ENCODE assay signal across 20 cellular contexts in genomic region chr7:37758467-37758866, GRCh38.
"Had no signal": no experiment of that assay in that cellular context is flagged by ENCODE, and none has a peak within 500 bp of the region (broad histone marks: within the 10 kb centered on the region; RNA-seq: fewer than 3 reads in every experiment).

No MANE protein-coding gene starts in this region.

- H3K9me3 Mint-ChIP-seq: activated naive CD4-positive, alpha-beta T cell treated with anti-CD3 and anti-CD28 coated beads, Interleukin-2, amount 50 U/mL, for 24 hours; immature natural killer cell; natural killer cell treated with Interleukin-12 subunit alpha and Interleukin-12 subunit beta and Interleukin-15 and Interleukin-18, amount 100 ng/mL, for 72 hours; stimulated activated naive CD8-positive, alpha-beta T cell treated with anti-CD3 and anti-CD28 coated beads, Interleukin-15, Interleukin-2, amounts not matched to agents 100 ng/mL and 50 ng/mL, for 24 hours had no signal

- DNase-seq: activated CD4-positive, alpha-beta T cell treated with anti-CD3 and anti-CD28 coated beads for 1 hour; activated gamma-delta T cell treated with Interleukin-2 at 50 U/mL for 16 hours; activated T-cell treated with anti-CD3 and anti-CD28 coated beads, Interleukin-2, amount 50 U/mL, for 1 hour; anterior cingulate cortex; body of pancreas; effector CD4-positive, alpha-beta T cell; foreskin melanocyte; immature natural killer cell; kidney glomerular epithelial cell; left ventricle myocardium superior; mammary epithelial cell; ovary; right cardiac atrium; stimulated activated CD4-positive, alpha-beta T cell treated with anti-CD3 and anti-CD28 coated beads, Interleukin-12 subunit alpha, Interleukin-12 subunit beta, amount 100 ng/mL, for 4 hours; substantia nigra; T-helper 9 cell; thyroid gland had no signal

- H3K4me1 Mint-ChIP-seq: activated naive CD4-positive, alpha-beta T cell treated with anti-CD3 and anti-CD28 coated beads, Interleukin-2, amount 50 U/mL, for 24 hours had no signal

- ATAC-seq: body of pancreas; left ventricle myocardium superior; natural killer cell treated with Interleukin-12 subunit alpha and Interleukin-12 subunit beta and Interleukin-15 and Interleukin-18, amount 100 ng/mL, for 72 hours; right cardiac atrium had no signal

- H3K27me3 Mint-ChIP-seq: natural killer cell treated with Interleukin-12 subunit alpha and Interleukin-12 subunit beta and Interleukin-15 and Interleukin-18, amount 100 ng/mL, for 72 hours; stimulated activated naive CD8-positive, alpha-beta T cell treated with anti-CD3 and anti-CD28 coated beads, Interleukin-15, Interleukin-2, amounts not matched to agents 100 ng/mL and 50 ng/mL, for 24 hours had no signal

- H3K36me3 Mint-ChIP-seq: activated naive CD4-positive, alpha-beta T cell treated with anti-CD3 and anti-CD28 coated beads, Interleukin-2, amount 50 U/mL, for 24 hours; natural killer cell treated with Interleukin-12 subunit alpha and Interleukin-12 subunit beta and Interleukin-15 and Interleukin-18, amount 100 ng/mL, for 72 hours had no signal

- H3K27ac Mint-ChIP-seq: activated naive CD4-positive, alpha-beta T cell treated with anti-CD3 and anti-CD28 coated beads, Interleukin-2, amount 50 U/mL, for 24 hours; stimulated activated naive CD8-positive, alpha-beta T cell treated with anti-CD3 and anti-CD28 coated beads, Interleukin-15, Interleukin-2, amounts not matched to agents 100 ng/mL and 50 ng/mL, for 24 hours had no signal

- H3K4me3 Mint-ChIP-seq: activated naive CD4-positive, alpha-beta T cell treated with anti-CD3 and anti-CD28 coated beads, Interleukin-2, amount 50 U/mL, for 24 hours; natural killer cell treated with Interleukin-12 subunit alpha and Interleukin-12 subunit beta and Interleukin-15 and Interleukin-18, amount 100 ng/mL, for 72 hours; stimulated activated naive CD8-positive, alpha-beta T cell treated with anti-CD3 and anti-CD28 coated beads, Interleukin-15, Interleukin-2, amounts not matched to agents 100 ng/mL and 50 ng/mL, for 24 hours had no signal
